In genomic region chr9:79660615-79661014, GRCh38 we compare ENCODE assay signal across 16 cellular contexts.
A peak's percentile ranks its signal among the peaks of the same experiment; 100 is the strongest.
DNase-seq lines count a peak whose midpoint lies in the region.
"Had no signal": no experiment of that assay in that cellular context is flagged by ENCODE, and none has a peak within 500 bp of the region (broad histone marks: within the 10 kb centered on the region; RNA-seq: fewer than 3 reads in every experiment).

No MANE protein-coding gene starts in this region.

- peak; percentile 11 for DNase-seq in NCI-H345 (lab: John Stamatoyannopoulos, UW)
- DNase-seq in NCI-H345 treated with DMSO at 0.1 percent for 48 hours (lab: John Stamatoyannopoulos, UW; ENCODE audit: unreplicated experiment) = no peak
- peak; percentile 77 to 93 for DNase-seq in NCI-H2081 (lab: John Stamatoyannopoulos, UW)
- peak; percentile 32 to 40 for DNase-seq in SJCRH30
- peak; percentile 68 for DNase-seq in renal cortical epithelial cell (ENCODE audit: low read depth)
- DNase-seq in activated T-cell treated with anti-CD3 and anti-CD28 coated beads, Interleukin-2, amount 50 U/mL, for 48 hours = no peak
- DNase-seq in activated CD4-positive, alpha-beta T cell treated with anti-CD3 and anti-CD28 coated beads for 48 hours = no peak
- DNase-seq in COLO829 (ENCODE audit: low spot score) = no peak
- DNase-seq: activated CD4-positive, alpha-beta T cell treated with anti-CD3 and anti-CD28 coated beads, Interleukin-2, amount 50 U/mL, for 1 hour; activated CD8-positive, alpha-beta memory T cell treated with anti-CD3 and anti-CD28 coated beads, Interleukin-2, amount 50 U/mL, for 4 hours; anterior cingulate cortex; effector CD4-positive, alpha-beta T cell; HCEC 1CT; T-cell had no signal

- no peak overlapping the region for H3K4me3 ChIP-seq in SJCRH30
- H3K4me3 ChIP-seq: BLaER1, gastroesophageal sphincter had no signal

- peaks cover 20% of the 10 kb centered on the region for H3K36me3 ChIP-seq in SJCRH30

- no peak overlapping the region for H3K27ac ChIP-seq in SJCRH30
- H3K27ac ChIP-seq: BLaER1, gastroesophageal sphincter had no signal

- H3K4me1 ChIP-seq in SJCRH30 = peaks cover 37% of the 10 kb centered on the region

- no peaks in the 10 kb centered on the region for H3K27me3 ChIP-seq in SJCRH30
- H3K27me3 ChIP-seq: BLaER1, gastroesophageal sphincter had no signal

- no peaks in the 10 kb centered on the region for H3K9me3 ChIP-seq in SJCRH30 (replicated peaks)
- H3K9me3 ChIP-seq: BLaER1, gastroesophageal sphincter had no signal

Comparison
In these comparisons a context has a peak if more than half of its experiments do, and no peak if none do; other contexts are left out.
1. DNase-seq: peak in NCI-H345 (single experiment), NCI-H2081 (2 of 2), SJCRH30 (2 of 2) and renal cortical epithelial cell (single experiment); none in NCI-H345 treated with DMSO at 0.1 percent for 48 hours (single experiment), activated T-cell treated with anti-CD3 and anti-CD28 coated beads, Interleukin-2, amount 50 U/mL, for 48 hours (0 of 2), activated CD4-positive, alpha-beta T cell treated with anti-CD3 and anti-CD28 coated beads for 48 hours (single experiment) and COLO829 (single experiment).